Comparison of ENCODE assay signal across 22 cellular contexts in genomic region chr1:216758182-216758581, GRCh38. TPM values are rescaled to one million over a fixed set of nuclear protein-coding genes. Genes with fewer than 3 reads are reported as not detected.
DNase-seq lines count a peak whose midpoint lies in the region; ATAC-seq and TF ChIP-seq lines count a peak whose summit lies in the region.
"Had no signal": no experiment of that assay in that cellular context is flagged by ENCODE, and none has a peak within 500 bp of the region (broad histone marks: within the 10 kb centered on the region; RNA-seq: fewer than 3 reads in every experiment).

No MANE protein-coding gene starts in this region.

- H3K4me1 ChIP-seq in cardiac muscle cell (ENCODE audit: low read depth) (peaks cover 63% of the 10 kb centered on the region), SK-N-SH (ENCODE audit: control insufficient read depth in 1 of 2, insufficient read depth in 2 of 2, low read depth in 1 of 2, low read length in 1 of 2) (peaks cover 0 to 3% of the 10 kb centered on the region in 2 experiments; a peak in 1 of 4 replicates), right cardiac atrium (ENCODE audit: control insufficient read depth, insufficient read depth, low read length) (no peaks in the 10 kb centered on the region)
- H3K4me1 ChIP-seq: A549, SJCRH30 had no signal

- no peak for TF ChIP-seq RAD21 in SK-N-SH (IDR thresholded peaks at IDR 0.05; ENCODE audit: low read length)

- H3F3A ChIP-seq in SK-N-SH (replicated peaks; ENCODE audit: insufficient read depth): no peaks in the 10 kb centered on the region

- H3K9me3 Mint-ChIP-seq in type B pancreatic cell: no peaks in the 10 kb centered on the region

- TF ChIP-seq CTCF in cardiac muscle cell (IDR thresholded peaks at IDR 0.05; ENCODE audit: low read depth, low read length) (no peak), SK-N-SH (IDR thresholded peaks at IDR 0.05) (no peak), type B pancreatic cell (conservative IDR thresholded peaks at IDR 0.05) (no peak)

- CTCF ChIA-PET in SK-N-SH (lab: Yijun Ruan, JAX): interaction anchor here (2.4 kb wide), 1 partner anchor 8 kb away, joined by 12 read pairs; no protein-coding TSS in a partner anchor

- no peaks in the 10 kb centered on the region for H3K9me3 ChIP-seq in cardiac muscle cell (ENCODE audit: low read depth)
- no peaks in the 10 kb centered on the region for H3K9me3 ChIP-seq in SK-N-SH
- H3K9me3 ChIP-seq in right cardiac atrium (ENCODE audit: control insufficient read depth, low read length): no peaks in the 10 kb centered on the region
- H3K9me3 ChIP-seq: A549, SJCRH30 had no signal

- no peak overlapping the region for H3K9ac ChIP-seq in SK-N-SH

- H4K20me1 ChIP-seq in SK-N-SH (ENCODE audit: insufficient read depth): no peaks in the 10 kb centered on the region

- no peaks in the 10 kb centered on the region for H3K79me2 ChIP-seq in SK-N-SH (ENCODE audit: insufficient read depth)

- POLR2A ChIA-PET in SK-N-SH (lab: Yijun Ruan, JAX): no interaction called here

- H2AFZ ChIP-seq in SK-N-SH (ENCODE audit: low read depth): 0 out of 2 replicates have a peak overlapping the region, but pooled peaks have one; percentile 22

- H3K9me2 ChIP-seq in SK-N-SH: no peaks in the 10 kb centered on the region

- peaks cover 8% of the 10 kb centered on the region for H3K4me1 Mint-ChIP-seq in type B pancreatic cell (ENCODE audit: unreplicated experiment)

- H3K27ac Mint-ChIP-seq in type B pancreatic cell: no peak overlapping the region
- H3K27ac Mint-ChIP-seq: CD4-positive, alpha-beta T cell had no signal

- no peaks in the 10 kb centered on the region for H3K27me3 Mint-ChIP-seq in type B pancreatic cell
- H3K27me3 Mint-ChIP-seq: CD4-positive, alpha-beta T cell had no signal

- H3K4me3 Mint-ChIP-seq in type B pancreatic cell: peak overlapping the region; percentile 8
- H3K4me3 Mint-ChIP-seq: CD4-positive, alpha-beta T cell had no signal

- H3K4me3 ChIP-seq in cardiac muscle cell (peak overlapping the region; percentile 0), SK-N-SH (ENCODE audit: low read depth in 2 of 2, low read length in 1 of 2) (no peak overlapping the region), right cardiac atrium (ENCODE audit: low read length) (peak overlapping the region; percentile 35)
- H3K4me3 ChIP-seq: A549, SJCRH30 had no signal

- no peak overlapping the region for H3K4me2 ChIP-seq in SK-N-SH
- H3K4me2 ChIP-seq: A549 had no signal

- DNase-seq in cardiac muscle cell (ENCODE audit: low read depth in 1 of 2, low spot score in 1 of 2) (peak; percentile 1 to 77), Right ventricle myocardium inferior (ENCODE audit: missing footprints) (no peak), SK-N-SH (peak; percentile 6), right cardiac atrium (no peak), type B pancreatic cell (ENCODE audit: extremely low spot score, unreplicated experiment) (no peak), NCI-H2196 (lab: John Stamatoyannopoulos, UW; ENCODE audit: unreplicated experiment) (no peak), epidermal melanocyte (ENCODE audit: insufficient read length, low spot score) (no peak)
- DNase-seq: CD4-positive, alpha-beta T cell; DMS153; Karpas-422; MV-4-11; NCI-H1105 treated with DMSO at 0.1 percent for 48 hours; NCI-H187; NCI-H2227 treated with DMSO at 0.1 percent for 48 hours; NCI-H510A; NK-92 treated with Interleukin-12 subunit alpha and Interleukin-12 subunit beta, amount 100 ng/mL, for 24 hours; SJCRH30 had no signal

- H3K27me3 ChIP-seq in cardiac muscle cell: no peaks in the 10 kb centered on the region
- H3K27me3 ChIP-seq in SK-N-SH (ENCODE audit: insufficient read depth): no peaks in the 10 kb centered on the region
- no peaks in the 10 kb centered on the region for H3K27me3 ChIP-seq in right cardiac atrium (ENCODE audit: control insufficient read depth, insufficient read depth)
- H3K27me3 ChIP-seq: SJCRH30 had no signal

- H3K36me3 Mint-ChIP-seq in type B pancreatic cell: no peaks in the 10 kb centered on the region

- ATAC-seq in Right ventricle myocardium inferior (no peak), right cardiac atrium (peak in 1 of 2 donors; percentile 45), GM18502 (IDR thresholded peaks at IDR 0.05; ENCODE audit: poor library complexity, unreplicated experiment) (no peak)
- ATAC-seq: A549 had no signal

- WGBS in SK-N-SH (ENCODE audit: low lambda C conversion rate): 55% methylated on average over 9 of the region's 9 CpGs
- 30% methylated on average over 9 of the region's 9 CpGs for WGBS in right cardiac atrium

- intact Hi-C loops in Right ventricle myocardium inferior (cut with DNase I) (loop anchor here (10.0 kb wide), 1 partner anchor 577 kb away; no protein-coding TSS in a partner anchor), right cardiac atrium (cut with DNase I) (no loop called here)

- peak in 1 of 2 experiments; percentile 37; a peak in 1 of 4 replicates for TF ChIP-seq EP300 in SK-N-SH (IDR thresholded peaks at IDR 0.05; ENCODE audit: borderline replicate concordance in 1 of 2, low read depth in 1 of 2, low read length in 1 of 2)

- H3K36me3 ChIP-seq in cardiac muscle cell: no peaks in the 10 kb centered on the region
- H3K36me3 ChIP-seq in SK-N-SH (replicated peaks in 1 of 2; ENCODE audit: control insufficient read depth in 1 of 2, insufficient read depth in 2 of 2, low read length in 1 of 2): no peaks in the 10 kb centered on the region
- H3K36me3 ChIP-seq: SJCRH30 had no signal

- H3K27ac ChIP-seq in cardiac muscle cell (peak overlapping the region; percentile 90), SK-N-SH (ENCODE audit: low read depth in 2 of 2, low read length in 1 of 2) (no peak overlapping the region), right cardiac atrium (ENCODE audit: low read length) (no peak overlapping the region)
- H3K27ac ChIP-seq: A549, RWPE1, SJCRH30 had no signal

TF ChIP-seq in SK-N-SH, 30 proteins besides CTCF, POLR2A, EP300 and RAD21:
- TF ChIP-seq GATA2 (CRISPR knock-in tag; IDR thresholded peaks at IDR 0.05): peak; percentile 66
- no peak for TF ChIP-seq PBX3 (IDR thresholded peaks at IDR 0.05)

RNA-seq across cellular contexts. Expression of gene ESRRG, which starts 35.0 kb away (rescaled TPM):
- 47.1 and 62.2 TPM in 2 replicates for total RNA-seq in cardiac muscle cell
- polyA plus RNA-seq in cardiac muscle cell: 41.5 and 53.3 TPM in 2 replicates
- total RNA-seq in Right ventricle myocardium inferior: 46.2 TPM
- polyA plus RNA-seq in SK-N-SH (2012; rRNA removed): 0.26 and 0.57 TPM in 2 replicates
- polyA plus RNA-seq in SK-N-SH (2012; cell fraction: cytosol; rRNA removed): 0.81 and 1.3 TPM in 2 replicates
- 0.35 and 0.67 TPM in 2 replicates for polyA plus RNA-seq in SK-N-SH (2012; cell fraction: nucleus; rRNA removed)
- total RNA-seq in right cardiac atrium: 10 to 100 TPM; 27.6 to 50.4 (median 41.6) TPM
- polyA plus RNA-seq in right cardiac atrium: 10.1 TPM
- 20.7 and 26.2 TPM in 2 replicates for total RNA-seq in type B pancreatic cell (ENCODE audit: low replicate concordance)
- total RNA-seq: CD4-positive, alpha-beta T cell; G401; M059J had no signal

Comparison
In these comparisons a context has a peak if more than half of its experiments do, and no peak if none do; other contexts are left out.
1. DNase-seq: peak in cardiac muscle cell (2 of 2) and SK-N-SH (single experiment); none in Right ventricle myocardium inferior (single experiment), right cardiac atrium (0 of 3), type B pancreatic cell (single experiment), NCI-H2196 (single experiment) and epidermal melanocyte (single experiment).
2. H3K4me3 ChIP-seq: peak in cardiac muscle cell (single experiment) and right cardiac atrium (single experiment); none in SK-N-SH (0 of 2).